Comparison of ENCODE assay signal across 18 cellular contexts in the genomic region with DNA sequence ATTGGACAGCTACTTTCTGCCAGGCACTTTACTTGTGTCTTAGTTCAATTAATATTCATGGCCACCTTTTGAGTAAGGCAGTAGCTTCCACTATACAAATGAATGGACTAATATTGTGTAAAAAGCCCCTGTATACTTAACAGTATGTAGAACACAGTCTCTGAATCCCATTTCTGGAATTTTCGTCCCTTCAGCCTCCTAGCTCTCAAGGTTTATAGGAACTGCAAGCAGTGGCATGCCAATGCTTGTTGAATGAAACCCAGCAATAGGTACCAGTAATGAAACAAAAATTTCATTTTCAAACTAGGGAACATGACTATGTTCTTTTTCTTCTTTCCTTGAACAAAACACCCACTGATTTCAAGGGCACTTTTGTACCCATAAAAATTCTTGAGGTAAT.
A peak's percentile ranks its signal among the peaks of the same experiment; 100 is the strongest.
DNase-seq lines count a peak whose midpoint lies in the region; TF ChIP-seq lines count a peak whose summit lies in the region.
"Had no signal": no experiment of that assay in that cellular context is flagged by ENCODE, and none has a peak within 500 bp of the region (broad histone marks: within the 10 kb centered on the region; RNA-seq: fewer than 3 reads in every experiment).

No MANE protein-coding gene starts in this region.

- H3K27me3 ChIP-seq in mesendoderm (ENCODE audit: insufficient read depth, low read length, poor library complexity) (no peaks in the 10 kb centered on the region), prostate gland (replicated peaks; ENCODE audit: insufficient read depth) (no peaks in the 10 kb centered on the region)

- H3K18ac ChIP-seq in mesendoderm (ENCODE audit: low read length), result no peak overlapping the region

- no peak overlapping the region for H4K5ac ChIP-seq in mesendoderm (ENCODE audit: low read length)

- intact Hi-C loops in prostate gland (cut with DNase I), result no loop called here

- H3K36me3 ChIP-seq in SK-N-MC (ENCODE audit: insufficient read depth, low read length), result no peaks in the 10 kb centered on the region
- no peaks in the 10 kb centered on the region for H3K36me3 ChIP-seq in mesendoderm (ENCODE audit: control insufficient read depth, insufficient read depth, low read length)
- no peaks in the 10 kb centered on the region for H3K36me3 ChIP-seq in prostate gland
- H3K36me3 ChIP-seq: BE2C had no signal

- no peak overlapping the region for H3K4ac ChIP-seq in mesendoderm (ENCODE audit: low read depth, low read length)

- H3K27ac ChIP-seq in SK-N-MC, result peak overlapping the region; percentile 51; the same call in 1 of the 2 replicates
- no peak overlapping the region for H3K27ac ChIP-seq in mesendoderm (ENCODE audit: low read depth, low read length)
- no peak overlapping the region for H3K27ac ChIP-seq in prostate gland
- H3K27ac ChIP-seq: HL-60 had no signal

- H3K9ac ChIP-seq in SK-N-MC (ENCODE audit: insufficient read length) (no peak overlapping the region), mesendoderm (ENCODE audit: low read length) (no peak overlapping the region)

- peak overlapping the region; percentile 57 for H2BK15ac ChIP-seq in mesendoderm (replicated peaks; ENCODE audit: low read depth)

- H3K23ac ChIP-seq in mesendoderm (ENCODE audit: low read length), result no peak overlapping the region

- no peak overlapping the region for H2BK5ac ChIP-seq in mesendoderm (ENCODE audit: low read length)

- H3K4me1 ChIP-seq in mesendoderm (ENCODE audit: control insufficient read depth, low read depth, low read length), result peaks cover 11% of the 10 kb centered on the region
- H3K4me1 ChIP-seq in prostate gland (replicated peaks), result no peaks in the 10 kb centered on the region
- H3K4me1 ChIP-seq: BE2C had no signal

- TF ChIP-seq POLR2A in prostate gland (IDR thresholded peaks at IDR 0.05), result no peak

- DNase-seq in SK-N-MC (ENCODE audit: low read depth, low spot score) (no peak), epithelial cell of esophagus (ENCODE audit: low read depth) (peak; percentile 94), mesendoderm (no peak), prostate gland (ENCODE audit: low spot score) (peak; percentile 28), SHP77 treated with DMSO at 0.1 percent for 48 hours (lab: John Stamatoyannopoulos, UW) (no peak), GF-D8 (lab: John Stamatoyannopoulos, UW) (no peak), NCI-H1694 (lab: John Stamatoyannopoulos, UW) (no peak)
- DNase-seq: BE2C; C1 segment of cervical spinal cord; CD4-positive, CD25-positive, alpha-beta regulatory T cell; CD8-positive, alpha-beta memory T cell; COR-L47; DMS 273 treated with DMSO at 0.1 percent for 48 hours; DMS53; DND-41; HCEC 1CT had no signal

- H3K79me1 ChIP-seq in mesendoderm (ENCODE audit: low read length), result no peaks in the 10 kb centered on the region

- H3K4me2 ChIP-seq in mesendoderm (ENCODE audit: low read length), result no peak overlapping the region
- H3K4me2 ChIP-seq: GM23338 had no signal

- no CpG with 5 or more reads among the region's 1 CpG for WGBS in mesendoderm (ENCODE audit: extremely low coverage, insufficient coverage, low lambda C conversion rate)
- WGBS in prostate gland, result 32% methylated on average over 1 of the region's 1 CpG

- H4K8ac ChIP-seq in mesendoderm (ENCODE audit: low read depth, low read length), result no peak overlapping the region

- H3K4me3 ChIP-seq in SK-N-MC, result no peak overlapping the region
- no peak overlapping the region for H3K4me3 ChIP-seq in epithelial cell of esophagus (ENCODE audit: low read length)
- no peak overlapping the region for H3K4me3 ChIP-seq in mesendoderm (ENCODE audit: low read length)
- H3K4me3 ChIP-seq in prostate gland, result no peak overlapping the region
- H3K4me3 ChIP-seq: GM23338 had no signal

- no peak for TF ChIP-seq CTCF in epithelial cell of esophagus (IDR thresholded peaks at IDR 0.05; ENCODE audit: insufficient read depth, low read depth, low read length, missing control alignments)
- TF ChIP-seq CTCF in prostate gland (IDR thresholded peaks at IDR 0.05), result no peak

- no peak overlapping the region for H2BK120ac ChIP-seq in mesendoderm (ENCODE audit: low read depth, low read length)

- H3K9me3 ChIP-seq in SK-N-MC (ENCODE audit: low read depth, low read length), result no peaks in the 10 kb centered on the region
- no peaks in the 10 kb centered on the region for H3K9me3 ChIP-seq in prostate gland
- H3K9me3 ChIP-seq: BE2C had no signal

- no peak overlapping the region for H3K56ac ChIP-seq in mesendoderm (ENCODE audit: low read length)

- no peak overlapping the region for H2AK5ac ChIP-seq in mesendoderm (ENCODE audit: low read length)

- H3K79me2 ChIP-seq in mesendoderm (ENCODE audit: control insufficient read depth, insufficient read depth, low read length), result no peaks in the 10 kb centered on the region

Comparison
In these comparisons a context has a peak if more than half of its experiments do, and no peak if none do; other contexts are left out.
1. DNase-seq: peak in epithelial cell of esophagus (single experiment) and prostate gland (single experiment); none in SK-N-MC (single experiment), mesendoderm (single experiment), SHP77 treated with DMSO at 0.1 percent for 48 hours (single experiment), GF-D8 (single experiment) and NCI-H1694 (single experiment).